ENCODE assay signal across 9 cellular contexts in the genomic region with DNA sequence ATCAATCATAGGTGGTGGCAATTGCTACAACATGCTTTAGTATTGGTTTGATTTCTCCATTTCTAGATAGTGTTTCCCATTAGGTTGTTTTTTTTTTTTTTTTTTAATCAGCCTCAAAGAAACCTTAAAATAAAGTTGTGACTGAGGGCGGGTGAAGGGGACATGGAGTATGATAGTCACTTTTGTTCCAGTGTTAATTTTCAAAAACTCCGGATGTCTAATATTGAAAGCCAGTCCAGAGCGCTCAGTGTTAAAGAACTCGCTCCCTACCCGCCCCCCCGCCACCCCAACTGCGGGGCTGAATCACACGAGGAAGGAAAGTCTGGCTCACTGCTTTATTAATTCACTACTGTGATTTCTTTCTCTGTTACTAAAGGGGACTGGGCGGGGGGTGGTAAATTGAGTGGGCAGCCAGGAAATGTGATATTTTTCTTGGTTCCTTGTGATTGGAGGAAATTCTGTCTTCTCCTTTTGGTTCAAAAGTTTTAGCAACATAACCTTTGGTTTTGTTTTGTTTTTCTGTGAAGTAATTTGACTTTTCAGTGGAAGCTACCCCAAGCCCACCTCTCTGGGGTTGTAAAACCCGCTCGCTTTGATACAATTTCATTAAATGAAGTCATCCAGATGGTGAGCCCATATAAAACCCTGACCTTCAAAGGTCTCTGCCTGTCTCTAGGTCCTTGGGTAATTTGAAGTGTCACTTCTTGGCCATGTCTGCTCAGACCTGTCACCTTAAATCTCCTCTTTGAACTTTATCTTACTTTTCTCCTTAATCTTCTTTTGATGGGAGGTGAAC. TPM values are rescaled to one million over a fixed set of nuclear protein-coding genes. Genes with fewer than 3 reads are reported as not detected.
DNase-seq lines count a peak whose midpoint lies in the region; ATAC-seq, FAIRE-seq and TF ChIP-seq lines count a peak whose summit lies in the region.
"Had no signal": no experiment of that assay in that cellular context is flagged by ENCODE, and none has a peak within 500 bp of the region (broad histone marks: within the 10 kb centered on the region; RNA-seq: fewer than 3 reads in every experiment).

No MANE protein-coding gene starts in this region.

- no peak overlapping the region for H3K27ac ChIP-seq in SK-N-SH (ENCODE audit: low read depth in 2 of 2, low read length in 1 of 2)

- peaks cover 11% of the 10 kb centered on the region; the same call in 1 of the 2 replicates for H3K27me3 ChIP-seq in SK-N-SH (ENCODE audit: insufficient read depth)

- no peak overlapping the region for H3K9ac ChIP-seq in SK-N-SH

- H4K20me1 ChIP-seq in SK-N-SH (ENCODE audit: insufficient read depth), result no peaks in the 10 kb centered on the region

- H3K9me3 Mint-ChIP-seq in naive thymus-derived CD8-positive, alpha-beta T cell, result no peaks in the 10 kb centered on the region
- H3K9me3 Mint-ChIP-seq: brain had no signal

- peaks cover 0 to 2% (median 0%) of the 10 kb centered on the region in 5 donors for H3K27me3 Mint-ChIP-seq in naive thymus-derived CD8-positive, alpha-beta T cell

- no peaks in the 10 kb centered on the region for H3K79me2 ChIP-seq in SK-N-SH (ENCODE audit: insufficient read depth)

- TF ChIP-seq RAD21 in SK-N-SH (IDR thresholded peaks at IDR 0.05; ENCODE audit: low read length), result no peak

- no peak for TF ChIP-seq POLR2A in GM12892 (IDR thresholded peaks at IDR 0.05; ENCODE audit: low read depth, low read length)

- POLR2A ChIA-PET in SK-N-SH (lab: Yijun Ruan, JAX), result no interaction called here
- POLR2A ChIA-PET in naive thymus-derived CD8-positive, alpha-beta T cell (lab: Charles Lee), result no interaction called here

- DNase-seq in SK-N-SH (no peak), ecto neural progenitor cell (ENCODE audit: low spot score) (no peak), GM12892 (ENCODE audit: insufficient read length) (no peak), NCI-H2227 (lab: John Stamatoyannopoulos, UW; ENCODE audit: unreplicated experiment) (no peak)
- peak; percentile 62 for DNase-seq in activated T-cell treated with anti-CD3 and anti-CD28 coated beads, Interleukin-2, amount 50 U/mL, for 1 hour
- no peak for DNase-seq in naive thymus-derived CD8-positive, alpha-beta T cell

- TF ChIP-seq CTCF in SK-N-SH (IDR thresholded peaks at IDR 0.05), result no peak

- no peak for ATAC-seq in SK-N-SH treated with all-trans-retinoic acid at 6 μM for 48 hours
- ATAC-seq in HG03457 (IDR thresholded peaks at IDR 0.05; ENCODE audit: unreplicated experiment), result peak; percentile 40
- peak; percentile 35 to 70 for ATAC-seq in naive thymus-derived CD8-positive, alpha-beta T cell

- H3K4me3 ChIP-seq in SK-N-SH (ENCODE audit: low read depth in 2 of 2, low read length in 1 of 2), result no peak overlapping the region

- no peaks in the 10 kb centered on the region for H3K36me3 ChIP-seq in SK-N-SH (replicated peaks in 1 of 2; ENCODE audit: control insufficient read depth in 1 of 2, insufficient read depth in 2 of 2, low read length in 1 of 2)

- no peak for FAIRE-seq in GM12892 (lab: Jason Lieb, UNC)

- CTCF ChIA-PET in SK-N-SH (lab: Yijun Ruan, JAX), result no interaction called here

- no peaks in the 10 kb centered on the region for H3K9me3 ChIP-seq in SK-N-SH

- peak overlapping the region; percentile 23 to 74 (median 42) for H3K4me3 Mint-ChIP-seq in naive thymus-derived CD8-positive, alpha-beta T cell
- H3K4me3 Mint-ChIP-seq: brain had no signal

- H2AFZ ChIP-seq in SK-N-SH (ENCODE audit: low read depth), result no peak overlapping the region

- H3F3A ChIP-seq in SK-N-SH (replicated peaks; ENCODE audit: insufficient read depth), result no peaks in the 10 kb centered on the region

- peaks cover 5 to 40% (median 24%) of the 10 kb centered on the region in 4 donors for H3K4me1 Mint-ChIP-seq in naive thymus-derived CD8-positive, alpha-beta T cell
- H3K4me1 Mint-ChIP-seq: brain had no signal

- H3K4me2 ChIP-seq in SK-N-SH, result peak overlapping the region; percentile 24; the same call in 1 of the 2 replicates

- H3K27ac Mint-ChIP-seq in naive thymus-derived CD8-positive, alpha-beta T cell, result peak overlapping the region in 3 of 10 donors; percentile 7 to 33 (median 8)

- TF ChIP-seq EP300 in SK-N-SH (IDR thresholded peaks at IDR 0.05; ENCODE audit: borderline replicate concordance in 1 of 2, low read depth in 1 of 2, low read length in 1 of 2), result no peak

- H3K36me3 Mint-ChIP-seq in naive thymus-derived CD8-positive, alpha-beta T cell, result no peaks in the 10 kb centered on the region
- H3K36me3 Mint-ChIP-seq: brain had no signal

- no peaks in the 10 kb centered on the region for H3K4me1 ChIP-seq in SK-N-SH (ENCODE audit: control insufficient read depth in 1 of 2, insufficient read depth in 2 of 2, low read depth in 1 of 2, low read length in 1 of 2)

- no peaks in the 10 kb centered on the region for H3K9me2 ChIP-seq in SK-N-SH

- WGBS in SK-N-SH (ENCODE audit: low lambda C conversion rate), result 27% methylated on average over 11 of the region's 11 CpGs

TF ChIP-seq in SK-N-SH, 30 proteins besides CTCF, POLR2A, EP300 and RAD21:
- TF ChIP-seq JUND (IDR thresholded peaks at IDR 0.05) (no peak), POLR2AphosphoS5 (IDR thresholded peaks at IDR 0.05; ENCODE audit: low read depth, low read length) (no peak), FOXM1 (IDR thresholded peaks at IDR 0.05; ENCODE audit: low read depth) (no peak), MEF2A (IDR thresholded peaks at IDR 0.05; ENCODE audit: borderline replicate concordance, low read depth) (no peak), RFX5 (IDR thresholded peaks at IDR 0.05; ENCODE audit: low read length) (no peak), MXI1 (IDR thresholded peaks at IDR 0.05; ENCODE audit: low read depth, low read length) (no peak), EZH2phosphoT487 (IDR thresholded peaks at IDR 0.05; ENCODE audit: borderline replicate concordance, low read depth) (no peak), YY1 (IDR thresholded peaks at IDR 0.05; ENCODE audit: low read depth) (no peak), GABPA (IDR thresholded peaks at IDR 0.05; ENCODE audit: low read depth) (no peak)
- TF ChIP-seq, protein P1, sequence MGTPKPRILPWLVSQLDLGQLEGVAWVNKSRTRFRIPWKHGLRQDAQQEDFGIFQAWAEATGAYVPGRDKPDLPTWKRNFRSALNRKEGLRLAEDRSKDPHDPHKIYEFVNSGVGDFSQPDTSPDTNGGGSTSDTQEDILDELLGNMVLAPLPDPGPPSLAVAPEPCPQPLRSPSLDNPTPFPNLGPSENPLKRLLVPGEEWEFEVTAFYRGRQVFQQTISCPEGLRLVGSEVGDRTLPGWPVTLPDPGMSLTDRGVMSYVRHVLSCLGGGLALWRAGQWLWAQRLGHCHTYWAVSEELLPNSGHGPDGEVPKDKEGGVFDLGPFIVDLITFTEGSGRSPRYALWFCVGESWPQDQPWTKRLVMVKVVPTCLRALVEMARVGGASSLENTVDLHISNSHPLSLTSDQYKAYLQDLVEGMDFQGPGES (IDR thresholded peaks at IDR 0.05; ENCODE audit: low read depth, low read length), result no peak

TF ChIP-seq in SK-N-SH treated with all-trans-retinoic acid at 6 μM for 48 hours, 23 proteins besides CTCF, POLR2A, EP300 and RAD21:
- TF ChIP-seq, protein P2, sequence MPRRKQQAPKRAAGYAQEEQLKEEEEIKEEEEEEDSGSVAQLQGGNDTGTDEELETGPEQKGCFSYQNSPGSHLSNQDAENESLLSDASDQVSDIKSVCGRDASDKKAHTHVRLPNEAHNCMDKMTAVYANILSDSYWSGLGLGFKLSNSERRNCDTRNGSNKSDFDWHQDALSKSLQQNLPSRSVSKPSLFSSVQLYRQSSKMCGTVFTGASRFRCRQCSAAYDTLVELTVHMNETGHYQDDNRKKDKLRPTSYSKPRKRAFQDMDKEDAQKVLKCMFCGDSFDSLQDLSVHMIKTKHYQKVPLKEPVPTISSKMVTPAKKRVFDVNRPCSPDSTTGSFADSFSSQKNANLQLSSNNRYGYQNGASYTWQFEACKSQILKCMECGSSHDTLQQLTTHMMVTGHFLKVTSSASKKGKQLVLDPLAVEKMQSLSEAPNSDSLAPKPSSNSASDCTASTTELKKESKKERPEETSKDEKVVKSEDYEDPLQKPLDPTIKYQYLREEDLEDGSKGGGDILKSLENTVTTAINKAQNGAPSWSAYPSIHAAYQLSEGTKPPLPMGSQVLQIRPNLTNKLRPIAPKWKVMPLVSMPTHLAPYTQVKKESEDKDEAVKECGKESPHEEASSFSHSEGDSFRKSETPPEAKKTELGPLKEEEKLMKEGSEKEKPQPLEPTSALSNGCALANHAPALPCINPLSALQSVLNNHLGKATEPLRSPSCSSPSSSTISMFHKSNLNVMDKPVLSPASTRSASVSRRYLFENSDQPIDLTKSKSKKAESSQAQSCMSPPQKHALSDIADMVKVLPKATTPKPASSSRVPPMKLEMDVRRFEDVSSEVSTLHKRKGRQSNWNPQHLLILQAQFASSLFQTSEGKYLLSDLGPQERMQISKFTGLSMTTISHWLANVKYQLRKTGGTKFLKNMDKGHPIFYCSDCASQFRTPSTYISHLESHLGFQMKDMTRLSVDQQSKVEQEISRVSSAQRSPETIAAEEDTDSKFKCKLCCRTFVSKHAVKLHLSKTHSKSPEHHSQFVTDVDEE (CRISPR knock-in tag; IDR thresholded peaks at IDR 0.05), result no peak
- no peak for TF ChIP-seq BACH2 (CRISPR knock-in tag; IDR thresholded peaks at IDR 0.05; ENCODE audit: borderline replicate concordance)
- no peak for TF ChIP-seq ZFP3 (CRISPR knock-in tag; IDR thresholded peaks at IDR 0.05)
- TF ChIP-seq ZC3H10 (CRISPR knock-in tag; IDR thresholded peaks at IDR 0.05), result no peak
- TF ChIP-seq, protein P3, sequence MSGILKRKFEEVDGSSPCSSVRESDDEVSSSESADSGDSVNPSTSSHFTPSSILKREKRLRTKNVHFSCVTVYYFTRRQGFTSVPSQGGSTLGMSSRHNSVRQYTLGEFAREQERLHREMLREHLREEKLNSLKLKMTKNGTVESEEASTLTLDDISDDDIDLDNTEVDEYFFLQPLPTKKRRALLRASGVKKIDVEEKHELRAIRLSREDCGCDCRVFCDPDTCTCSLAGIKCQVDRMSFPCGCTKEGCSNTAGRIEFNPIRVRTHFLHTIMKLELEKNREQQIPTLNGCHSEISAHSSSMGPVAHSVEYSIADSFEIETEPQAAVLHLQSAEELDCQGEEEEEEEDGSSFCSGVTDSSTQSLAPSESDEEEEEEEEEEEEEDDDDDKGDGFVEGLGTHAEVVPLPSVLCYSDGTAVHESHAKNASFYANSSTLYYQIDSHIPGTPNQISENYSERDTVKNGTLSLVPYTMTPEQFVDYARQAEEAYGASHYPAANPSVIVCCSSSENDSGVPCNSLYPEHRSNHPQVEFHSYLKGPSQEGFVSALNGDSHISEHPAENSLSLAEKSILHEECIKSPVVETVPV (CRISPR knock-in tag; IDR thresholded peaks at IDR 0.05), result no peak
TF ChIP-seq in SK-N-SH treated with all-trans-retinoic acid at 6 μM for 48 hours: peak in this region for 0.

RNA-seq across cellular contexts. Expression of a gene that starts 38.0 kb away (rescaled TPM):
- 1.0 and 1.1 TPM in 2 replicates for polyA plus RNA-seq in SK-N-SH (2012; rRNA removed)
- polyA plus RNA-seq in SK-N-SH (2012; cell fraction: cytosol; rRNA removed), result 0.42 and 0.45 TPM in 2 replicates
- polyA plus RNA-seq in SK-N-SH (2012; cell fraction: nucleus; rRNA removed), result 2.4 and 3.2 TPM in 2 replicates
- 100 to 1,000 TPM; 108 to 114 TPM for total RNA-seq in naive thymus-derived CD8-positive, alpha-beta T cell
- polyA plus RNA-seq in naive thymus-derived CD8-positive, alpha-beta T cell, result 100 to 1,000 TPM in 1 of 3 donors, 10 to 100 TPM in 2; 61.5 to 139 (median 84.3) TPM
- polyA plus RNA-seq in GM12892 (2012; ENCODE audit: missing spikeins), result 172 TPM

Comparison
In these comparisons a context has a peak if more than half of its experiments do, and no peak if none do; other contexts are left out.
1. RNA of a gene that starts 38.0 kb away (polyA plus RNA-seq): 61.5 to 139 TPM in naive thymus-derived CD8-positive, alpha-beta T cell; 0.42 to 3.2 TPM in SK-N-SH; every median in the first group is over 10 times any median in the second.